Comparison of ENCODE assay signal across 8 cellular contexts in genomic region chr15:23303654-23304053, GRCh38. TPM values are rescaled to one million over a fixed set of nuclear protein-coding genes. Genes with fewer than 3 reads are reported as not detected.
DNase-seq lines count a peak whose midpoint lies in the region; ATAC-seq and TF ChIP-seq lines count a peak whose summit lies in the region.
"Not testable (repeated sequence)": the region's sequence is repeated elsewhere in the genome, so short reads cannot be mapped to it uniquely, and the experiment has no call there.

No MANE protein-coding gene starts in this region.

- 0 to 7% methylated on average over 25 to 35 of the region's 55 CpGs; no CpG with 5 or more reads in 1 of the 3 donors for WGBS in ovary, 3 donors
- 0% methylated on average over 4 of the region's 55 CpGs; no CpG with 5 or more reads in 1 of the 2 donors for WGBS in thyroid gland, 2 donors

- not testable (repeated sequence) for H3K27me3 ChIP-seq in SJSA1 (replicated peaks); effector memory CD4-positive, alpha-beta T cell (replicated peaks; ENCODE audit: control insufficient read depth, insufficient read depth, low read length, poor library complexity, severe bottlenecking); iPS-20b (ENCODE audit: insufficient read depth, low read length); ovary; thyroid gland

- ATAC-seq in HG02623 (IDR thresholded peaks at IDR 0.05; ENCODE audit: unreplicated experiment) = peak; percentile 48

- H3K27ac ChIP-seq in SJSA1; effector memory CD4-positive, alpha-beta T cell (ENCODE audit: insufficient read depth, low read length, poor library complexity, severe bottlenecking); iPS-20b (ENCODE audit: low read length); ovary; thyroid gland: not testable (repeated sequence)

- H3K4me3 ChIP-seq in SJSA1 (peak overlapping the region; percentile 40), iPS-20b (ENCODE audit: low read length) (peak overlapping the region; percentile 61; the same call in 1 of the 2 replicates), ovary (peak overlapping the region; percentile 33), thyroid gland (replicated peaks in 1 of 3) (peak overlapping the region in 1 of 3 donors; percentile 23)
- peak overlapping the region; percentile 31 for H3K4me3 ChIP-seq in effector memory CD4-positive, alpha-beta T cell (ENCODE audit: insufficient read depth, low read depth, low read length, poor library complexity, severe bottlenecking)

- not testable (repeated sequence) for H3K9me3 ChIP-seq in SJSA1 (replicated peaks); effector memory CD4-positive, alpha-beta T cell (ENCODE audit: control insufficient read depth, low read length); iPS-20b (ENCODE audit: insufficient read depth, low read depth, low read length); ovary; thyroid gland

- peaks cover 13% of the 10 kb centered on the region for H3K36me3 ChIP-seq in SJSA1
- H3K36me3 ChIP-seq in effector memory CD4-positive, alpha-beta T cell (ENCODE audit: control insufficient read depth, insufficient read depth, low read length); iPS-20b (ENCODE audit: insufficient read depth, low read depth, low read length); ovary; thyroid gland: not testable (repeated sequence)

- DNase-seq in EH (ENCODE audit: low read depth) = peak; percentile 41
- DNase-seq in SJSA1 (ENCODE audit: low read depth in 1 of 2, low spot score in 2 of 2) = not testable (repeated sequence)
- DNase-seq in activated effector memory CD4-positive, alpha-beta T cell treated with Interleukin-2 at 50 U/mL for 16 hours = peak; percentile 20
- DNase-seq in effector memory CD4-positive, alpha-beta T cell = peak; percentile 14 to 31 (median 21)
- peak; percentile 22 to 71 (median 47) for DNase-seq in ovary
- DNase-seq in thyroid gland = peak; percentile 52 to 57

- TF ChIP-seq CTCF in ovary (IDR thresholded peaks at IDR 0.05); thyroid gland (IDR thresholded peaks at IDR 0.05): not testable (repeated sequence)

- not testable (repeated sequence) for H3K9ac ChIP-seq in iPS-20b (ENCODE audit: low read depth, low read length)

- not testable (repeated sequence) for H3K4me1 ChIP-seq in SJSA1 (replicated peaks); effector memory CD4-positive, alpha-beta T cell (ENCODE audit: control insufficient read depth, insufficient read depth, low read length, poor library complexity, severe bottlenecking); iPS-20b (ENCODE audit: insufficient read depth, low read length); ovary (ENCODE audit: insufficient read depth)
- peaks cover 5 to 11% of the 10 kb centered on the region in 2 donors for H3K4me1 ChIP-seq in thyroid gland

- TF ChIP-seq EP300 in ovary (IDR thresholded peaks at IDR 0.05) = not testable (repeated sequence)

- intact Hi-C loops in ovary (cut with DNase I); thyroid gland (cut with DNase I): not testable (repeated sequence)

- TF ChIP-seq POLR2A in ovary (IDR thresholded peaks at IDR 0.05) = not testable (repeated sequence)
- TF ChIP-seq POLR2A in thyroid gland (IDR thresholded peaks at IDR 0.05) = peak in 1 of 2 donors; percentile 64

RNA-seq across cellular contexts. Expression of gene GOLGA6L26, which starts 30.3 kb away (rescaled TPM):
- not detected in 2 replicates for total RNA-seq in SJSA1 (2014; rRNA removed; shearing (Covaris generic))
- total RNA-seq in ovary (not detected), thyroid gland (not detected)
- not detected for polyA plus RNA-seq in ovary

RNA-seq across cellular contexts. Expression of gene GOLGA8S, which starts 50.9 kb away (rescaled TPM):
- 0.05 TPM in 1 of 2 replicates, not detected in the other for total RNA-seq in SJSA1 (2014; rRNA removed; shearing (Covaris generic))
- under 1 TPM in 6 of 7 donors, not detected in 1; 0.33 to 0.68 (median 0.58) TPM for total RNA-seq in ovary
- under 1 TPM; 0.11 to 0.30 TPM for polyA plus RNA-seq in ovary
- 1 to 10 TPM; 1.9 to 3.1 (median 2.4) TPM for total RNA-seq in thyroid gland
